27 cellular contexts compared by ENCODE assay signal in the genomic region with DNA sequence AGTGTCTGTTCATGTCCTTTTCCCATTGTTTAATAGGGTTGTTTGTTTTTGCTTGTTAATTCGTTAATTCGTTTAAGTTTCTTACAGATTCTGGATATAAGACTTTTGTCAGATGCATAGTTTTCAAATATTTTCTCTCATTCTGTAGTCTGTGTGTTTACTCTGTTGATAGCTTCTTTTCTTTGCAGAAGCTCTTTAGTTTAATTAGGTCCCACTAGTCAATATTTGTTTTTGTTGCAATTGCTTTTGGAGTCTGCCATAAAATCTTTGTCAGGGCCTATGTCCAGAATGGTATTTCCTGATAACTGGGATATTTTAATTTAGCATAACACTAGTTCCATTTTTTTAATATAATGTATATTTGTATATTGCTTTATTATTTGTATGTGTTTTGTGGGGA.
A peak's percentile ranks its signal among the peaks of the same experiment; 100 is the strongest.
DNase-seq lines count a peak whose midpoint lies in the region; ATAC-seq, FAIRE-seq and TF ChIP-seq lines count a peak whose summit lies in the region.
"Had no signal": no experiment of that assay in that cellular context is flagged by ENCODE, and none has a peak within 500 bp of the region (broad histone marks: within the 10 kb centered on the region; RNA-seq: fewer than 3 reads in every experiment).

No MANE protein-coding gene starts in this region.

- TF ChIP-seq CTCF in suprapubic skin (IDR thresholded peaks at IDR 0.05) (no peak), body of pancreas (IDR thresholded peaks at IDR 0.05) (no peak)

- WGBS in suprapubic skin = 92% methylated on average over 2 of the region's 2 CpGs
- 61 to 68% methylated on average over 2 of the region's 2 CpGs for WGBS in body of pancreas, 2 donors

- H3K27me3 ChIP-seq in suprapubic skin (no peaks in the 10 kb centered on the region), body of pancreas (no peaks in the 10 kb centered on the region)
- H3K27me3 ChIP-seq: BLaER1 had no signal

- H3K36me3 ChIP-seq in suprapubic skin = no peaks in the 10 kb centered on the region
- H3K36me3 ChIP-seq in body of pancreas (replicated peaks in 1 of 2; ENCODE audit: insufficient read depth in 1 of 2, low read depth in 2 of 2) = no peaks in the 10 kb centered on the region
- H3K36me3 ChIP-seq: BLaER1, HAP-1 had no signal

- H3K27ac ChIP-seq in suprapubic skin (no peak overlapping the region), body of pancreas (no peak overlapping the region)
- H3K27ac ChIP-seq: BLaER1, PC-9 had no signal

- TF ChIP-seq POLR2A in suprapubic skin (IDR thresholded peaks at IDR 0.05) = no peak
- TF ChIP-seq POLR2A in body of pancreas (IDR thresholded peaks at IDR 0.05) = no peak

- intact Hi-C loops in body of pancreas (cut with DNase I) = no loop called here

- TF ChIP-seq EP300 in suprapubic skin (IDR thresholded peaks at IDR 0.05) = no peak

- H3K4me1 ChIP-seq in suprapubic skin (no peaks in the 10 kb centered on the region), body of pancreas (no peaks in the 10 kb centered on the region)
- H3K4me1 ChIP-seq: BLaER1 had no signal

- ATAC-seq in GM19467 (IDR thresholded peaks at IDR 0.05; ENCODE audit: unreplicated experiment) (no peak), body of pancreas (no peak)
- ATAC-seq: GM23338, Right ventricle myocardium inferior, T-cell had no signal

- H3K9me3 ChIP-seq in suprapubic skin (no peaks in the 10 kb centered on the region), body of pancreas (no peaks in the 10 kb centered on the region)
- H3K9me3 ChIP-seq: BLaER1, HAP-1 had no signal

- DNase-seq in NCI-H2029 (lab: John Stamatoyannopoulos, UW) = peak; percentile 2
- no peak for DNase-seq in NCI-H2029 treated with DMSO at 0.1 percent for 48 hours (lab: John Stamatoyannopoulos, UW)
- peak; percentile 42 for DNase-seq in DMS153 (lab: John Stamatoyannopoulos, UW)
- DNase-seq in NCI-H748 treated with DMSO at 0.1 percent for 48 hours (lab: John Stamatoyannopoulos, UW) = peak; percentile 60
- DNase-seq in suprapubic skin (ENCODE audit: low spot score in 2 of 2) = no peak
- DNase-seq in body of pancreas = no peak
- DNase-seq: CD4-positive, CD25-positive, alpha-beta regulatory T cell; DND-41; HFFc6; IMR-90; KG1; NCI-H1105; NCI-H1436 treated with DMSO at 0.1 percent for 48 hours; NCI-H187 treated with DMSO at 0.1 percent for 48 hours; NCI-H446; NCI-H526 treated with DMSO at 0.1 percent for 48 hours; PC-9; T-cell had no signal

- peak; percentile 64 for FAIRE-seq in colon (lab: Jason Lieb, UNC)
- FAIRE-seq: A204.1, GM12892, GM19239 had no signal

- no peak overlapping the region for H3K4me3 ChIP-seq in suprapubic skin
- H3K4me3 ChIP-seq in body of pancreas = no peak overlapping the region
- H3K4me3 ChIP-seq: BLaER1, GM23338, HAP-1, PC-9 had no signal

Comparison
In these comparisons a context has a peak if more than half of its experiments do, and no peak if none do; other contexts are left out.
1. DNase-seq: peak in NCI-H2029 (single experiment), DMS153 (single experiment) and NCI-H748 treated with DMSO at 0.1 percent for 48 hours (single experiment); none in NCI-H2029 treated with DMSO at 0.1 percent for 48 hours (single experiment), suprapubic skin (0 of 2) and body of pancreas (0 of 4).